21 cellular contexts compared by ENCODE assay signal in the genomic region with DNA sequence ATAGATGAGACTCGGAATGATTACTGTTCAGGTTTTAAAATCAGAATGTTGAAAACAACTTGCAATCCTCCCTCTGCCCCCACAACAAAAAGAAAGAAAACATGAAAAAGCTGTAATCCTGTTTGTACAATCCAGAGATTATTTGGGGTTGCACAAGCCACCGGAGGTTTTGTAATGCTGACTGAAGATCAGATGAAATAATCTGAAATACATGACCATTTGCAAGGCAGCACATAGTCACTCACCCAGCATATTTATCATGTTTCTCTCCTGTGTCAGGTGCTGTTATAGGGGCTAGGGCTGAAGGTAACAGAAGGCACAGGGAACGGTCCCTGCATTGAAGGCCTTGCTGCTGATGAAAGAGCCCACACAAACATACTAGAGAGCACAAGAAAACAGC.
"Had no signal": no experiment of that assay in that cellular context is flagged by ENCODE, and none has a peak within 500 bp of the region (broad histone marks: within the 10 kb centered on the region; RNA-seq: fewer than 3 reads in every experiment).

No MANE protein-coding gene starts in this region.

- H3K4me3 ChIP-seq: hepatocyte, neural progenitor cell, sigmoid colon, thoracic aorta, upper lobe of left lung had no signal

- H3K36me3 ChIP-seq: neural progenitor cell, sigmoid colon, thoracic aorta, upper lobe of left lung had no signal

- H3K9ac ChIP-seq: neural progenitor cell had no signal

- H3K9me3 ChIP-seq: sigmoid colon, thoracic aorta, upper lobe of left lung had no signal

- ATAC-seq: activated T-cell treated with anti-CD3 and anti-CD28 coated beads, Interleukin-2, amount 50 U/mL, for 72 hours; left ventricle myocardium superior; naive thymus-derived CD8-positive, alpha-beta T cell; stimulated activated naive B cell treated with anti-CD40 and anti-IgM and Interleukin-4, amounts not matched to agents 10 μg/mL and 1 μg/mL and 100 μg/mL, for 72 hours had no signal

- DNase-seq: activated CD4-positive, alpha-beta memory T cell treated with anti-CD3 and anti-CD28 coated beads for 36 hours; activated CD4-positive, alpha-beta T cell treated with anti-CD3 and anti-CD28 coated beads for 48 hours; activated CD4-positive, CD25-positive, alpha-beta regulatory T cell; activated effector memory CD4-positive, alpha-beta T cell treated with Interleukin-2 at 50 U/mL for 16 hours; activated naive CD4-positive, alpha-beta T cell treated with anti-CD3 and anti-CD28 coated beads, Interleukin-2, amount 10 ng/mL, durations not matched to agents 7 days and 5 days; activated T-cell treated with anti-CD3 and anti-CD28 coated beads, Interleukin-2, amount 50 U/mL, for 72 hours; cerebellar nuclear complex; glutamatergic neuron; left ventricle myocardium superior; mammary epithelial cell; naive thymus-derived CD8-positive, alpha-beta T cell; sigmoid colon; stimulated activated CD4-positive, alpha-beta T cell treated with anti-CD3 and anti-CD28 coated beads, Interleukin-2, amount 100 ng/mL, for 48 hours; stimulated activated CD8-positive, alpha-beta memory T cell treated with anti-CD3 and anti-CD28 coated beads, Interleukin-4, amount 100 ng/mL, for 48 hours; stimulated activated naive B cell treated with anti-CD40 and anti-IgM and Interleukin-4, amounts not matched to agents 10 μg/mL and 1 μg/mL and 100 μg/mL, for 72 hours; T1000; upper lobe of left lung had no signal

- H2AFZ ChIP-seq: hepatocyte, neural progenitor cell had no signal

- H3K4me2 ChIP-seq: hepatocyte, neural progenitor cell had no signal

- H3K27ac ChIP-seq: epithelial cell of prostate, hepatocyte, neural progenitor cell, sigmoid colon, thoracic aorta, upper lobe of left lung had no signal

- H3K27me3 ChIP-seq: hepatocyte, neural progenitor cell, sigmoid colon, upper lobe of left lung had no signal

- H3K4me1 ChIP-seq: neural progenitor cell, sigmoid colon, upper lobe of left lung had no signal

- H3K79me2 ChIP-seq: hepatocyte had no signal
